8 cellular contexts compared by ENCODE assay signal in the genomic region with DNA sequence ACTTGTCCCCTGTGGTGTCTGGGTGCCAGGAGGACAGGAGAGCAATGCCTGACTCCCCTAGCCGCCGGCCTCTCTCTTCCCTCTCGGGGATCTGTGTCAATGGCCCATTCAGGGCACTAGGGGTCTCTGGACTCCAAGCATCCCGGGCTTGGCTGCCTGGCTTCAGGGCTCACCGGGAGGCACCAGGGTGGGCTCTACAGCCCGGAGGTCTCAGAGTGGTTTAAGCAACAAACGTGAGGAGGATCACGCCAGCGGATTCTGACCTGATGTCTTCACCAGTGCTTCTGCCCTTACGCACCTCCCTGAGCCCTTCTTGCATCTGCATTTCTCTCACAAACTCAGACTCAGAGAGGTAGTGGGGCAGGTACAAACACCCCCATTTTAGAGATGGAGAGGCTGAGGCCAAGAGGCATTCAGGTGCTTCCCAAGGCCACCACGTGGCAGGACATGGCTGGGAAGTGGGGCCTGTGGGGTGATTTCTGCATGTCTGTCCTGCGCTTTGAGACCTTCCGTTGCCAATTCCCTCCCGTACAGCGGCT.
DNase-seq lines count a peak whose midpoint lies in the region; ATAC-seq, FAIRE-seq and TF ChIP-seq lines count a peak whose summit lies in the region.

No MANE protein-coding gene starts in this region.

- no peak overlapping the region for H3K27ac Mint-ChIP-seq in CD14-positive monocyte

- H3K4me1 Mint-ChIP-seq in CD14-positive monocyte = no peaks in the 10 kb centered on the region

- no peaks in the 10 kb centered on the region for H3K4me1 ChIP-seq in GM12878 (ENCODE audit: control insufficient read depth, insufficient read depth, low read length)

- no peak overlapping the region for H3K9ac ChIP-seq in GM12878 (ENCODE audit: control insufficient read depth, insufficient read depth, low read length)

- RAD21 ChIA-PET in GM12878 (lab: Charles Lee; ENCODE audit: unreplicated experiment) = no interaction called here

- no peak overlapping the region for H3K4me3 Mint-ChIP-seq in CD14-positive monocyte

- DNase-seq in CD14-positive monocyte (ENCODE audit: low spot score) (no peak), GM13977 (ENCODE audit: low spot score) (peak; percentile 65), NCI-H1694 (lab: John Stamatoyannopoulos, UW) (peak; percentile 38), GM12878 (ENCODE audit: low read depth, low spot score) (no peak), kidney tubule cell (ENCODE audit: low spot score) (peak; percentile 40), NOMO-1 treated with DMSO at 0.1 percent for 48 hours (lab: John Stamatoyannopoulos, UW; ENCODE audit: unreplicated experiment) (no peak), amniotic stem cell (lab: John Stamatoyannopoulos, UW) (no peak)

- H3K36me3 Mint-ChIP-seq in CD14-positive monocyte = no peaks in the 10 kb centered on the region

- TF ChIP-seq EP300 in GM12878 (IDR thresholded peaks at IDR 0.05; ENCODE audit: borderline replicate concordance in 1 of 2, control insufficient read depth in 1 of 2, low read depth in 2 of 2, low read length in 2 of 2) = no peak

- H3K9me3 Mint-ChIP-seq in CD14-positive monocyte = peaks cover 0 to 3% (median 0%) of the 10 kb centered on the region in 7 donors

- in situ Hi-C loops in GM13977 (cut with MboI; ENCODE audit: low pct_unique_long_range_greater_than_20kb, low sequenced_read_pairs, unreplicated experiment) (no loop called here), GM12878 (cut with MboI) (loop anchor here (25.0 kb wide), 1 partner anchor 385 kb away; no protein-coding TSS in a partner anchor)

- no peaks in the 10 kb centered on the region for H3K36me3 ChIP-seq in GM12878 (ENCODE audit: control insufficient read depth in 2 of 2, insufficient read depth in 2 of 2, low read length in 1 of 2)

- peaks cover 2 to 3% of the 10 kb centered on the region in 2 experiments; a peak in 3 of 4 replicates for H3K27me3 ChIP-seq in GM12878 (replicated peaks in 1 of 2; ENCODE audit: control insufficient read depth in 2 of 2, insufficient read depth in 2 of 2, low read length in 1 of 2)

- peak; percentile 70 for TF ChIP-seq CTCF in CD14-positive monocyte (IDR thresholded peaks at IDR 0.05)
- peak; percentile 74 for TF ChIP-seq CTCF in GM13977 (IDR thresholded peaks at IDR 0.05; ENCODE audit: extremely low read depth, insufficient read depth, missing control alignments)
- peak; percentile 68 to 90 (median 78) for TF ChIP-seq CTCF in GM12878 (IDR thresholded peaks at IDR 0.05 in 2 of 3, conservative IDR thresholded peaks at IDR 0.05 in 1 of 3; ENCODE audit: control insufficient read depth in 2 of 3, extremely low read depth in 1 of 3, insufficient read depth in 1 of 3, low read depth in 3 of 3, low read length in 3 of 3)

- FAIRE-seq in GM12878 (lab: Jason Lieb, UNC) = no peak

- no peaks in the 10 kb centered on the region for H3K79me2 ChIP-seq in GM12878 (ENCODE audit: control insufficient read depth, insufficient read depth, low read length)

- H3K4me2 ChIP-seq in GM12878 (ENCODE audit: control insufficient read depth, insufficient read depth) = no peak overlapping the region

- SMC1A ChIA-PET in GM12878 (lab: Charles Lee; ENCODE audit: uncharacterized antibody, unreplicated experiment) = no interaction called here

- peaks cover 3 to 5% (median 4%) of the 10 kb centered on the region in 3 donors for H3K27me3 Mint-ChIP-seq in CD14-positive monocyte (ENCODE audit: low read depth in 3 of 3)

- H3K4me3 ChIP-seq in GM12878 = no peak overlapping the region

- 24% methylated on average over 15 of the region's 15 CpGs for WGBS in GM12878 (ENCODE audit: insufficient coverage, insufficient replicate concordance, low lambda C conversion rate, missing lambda C conversion rate)

- no TSS peak for BruUV-seq in GM12878 (replicated peaks; lab: Mats Ljungman, UMichigan)

- ATAC-seq in HG02610 (IDR thresholded peaks at IDR 0.05; ENCODE audit: unreplicated experiment) = peak; percentile 61
- ATAC-seq in GM12878 = peak; percentile 94

- intact Hi-C loops in CD14-positive monocyte (cut with micrococcal nuclease) (no loop called here), GM12878 (cut with micrococcal nuclease; ENCODE audit: unreplicated experiment) (loop anchor here (5.0 kb wide), 1 partner anchor 380 kb away; no protein-coding TSS in a partner anchor)

- H4K20me1 ChIP-seq in GM12878 (ENCODE audit: control insufficient read depth, insufficient read depth) = no peaks in the 10 kb centered on the region

- no peak for TF ChIP-seq POLR2A in GM12878 (IDR thresholded peaks at IDR 0.05; ENCODE audit: low read depth, low read length)

- POLR2A ChIA-PET in GM12878 (lab: Charles Lee) = no interaction called here

- H3K27ac ChIP-seq in GM12878 (ENCODE audit: control insufficient read depth, insufficient read depth) = no peak overlapping the region

- H3K9me3 ChIP-seq in GM12878 (replicated peaks; ENCODE audit: control insufficient read depth, insufficient read depth, low read length) = no peaks in the 10 kb centered on the region

- no peak overlapping the region for H2AFZ ChIP-seq in GM12878 (ENCODE audit: control insufficient read depth, low read depth, low read length)

- CTCF ChIA-PET in GM12878 (lab: Yijun Ruan, JAX) = interaction anchor here (1.4 kb wide), 1 partner anchor 380 kb away, joined by 4 read pairs; no protein-coding TSS in a partner anchor

- peak; percentile 46 for TF ChIP-seq RAD21 in GM12878 (IDR thresholded peaks at IDR 0.05; ENCODE audit: insufficient read depth, low read depth, low read length)

TF ChIP-seq in GM12878, 131 proteins besides CTCF, POLR2A, EP300 and RAD21 (continues in another document):
- TF ChIP-seq ZBTB33 (IDR thresholded peaks at IDR 0.05) (no peak), NFYA (IDR thresholded peaks at IDR 0.05; ENCODE audit: borderline replicate concordance, low read depth, low read length) (no peak), RCOR1 (conservative IDR thresholded peaks at IDR 0.05; ENCODE audit: low read depth, low read length) (no peak), DPF2 (IDR thresholded peaks at IDR 0.05) (no peak), IRF4 (IDR thresholded peaks at IDR 0.05; ENCODE audit: low read depth, low read length) (no peak), TCF12 (IDR thresholded peaks at IDR 0.05; ENCODE audit: low read depth, low read length) (no peak), MEF2A (IDR thresholded peaks at IDR 0.05; ENCODE audit: insufficient read depth, low read depth, low read length) (no peak), SKIL (IDR thresholded peaks at IDR 0.05; ENCODE audit: low read depth, poor library complexity, severe bottlenecking) (no peak), E2F4 (IDR thresholded peaks at IDR 0.05; ENCODE audit: low read depth, low read length) (no peak), NRF1 (conservative IDR thresholded peaks at IDR 0.05; ENCODE audit: low read depth, low read length) (no peak), TCF3 (IDR thresholded peaks at IDR 0.05; ENCODE audit: borderline replicate concordance, insufficient read depth, low read depth, low read length) (no peak)
- TF ChIP-seq, protein P1, sequence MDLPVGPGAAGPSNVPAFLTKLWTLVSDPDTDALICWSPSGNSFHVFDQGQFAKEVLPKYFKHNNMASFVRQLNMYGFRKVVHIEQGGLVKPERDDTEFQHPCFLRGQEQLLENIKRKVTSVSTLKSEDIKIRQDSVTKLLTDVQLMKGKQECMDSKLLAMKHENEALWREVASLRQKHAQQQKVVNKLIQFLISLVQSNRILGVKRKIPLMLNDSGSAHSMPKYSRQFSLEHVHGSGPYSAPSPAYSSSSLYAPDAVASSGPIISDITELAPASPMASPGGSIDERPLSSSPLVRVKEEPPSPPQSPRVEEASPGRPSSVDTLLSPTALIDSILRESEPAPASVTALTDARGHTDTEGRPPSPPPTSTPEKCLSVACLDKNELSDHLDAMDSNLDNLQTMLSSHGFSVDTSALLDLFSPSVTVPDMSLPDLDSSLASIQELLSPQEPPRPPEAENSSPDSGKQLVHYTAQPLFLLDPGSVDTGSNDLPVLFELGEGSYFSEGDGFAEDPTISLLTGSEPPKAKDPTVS (IDR thresholded peaks at IDR 0.05; ENCODE audit: low read depth, low read length) = no peak

Comparison
In these comparisons a context has a peak if more than half of its experiments do, and no peak if none do; other contexts are left out.
1. DNase-seq: peak in GM13977 (single experiment), NCI-H1694 (single experiment) and kidney tubule cell (single experiment); none in CD14-positive monocyte (single experiment), GM12878 (single experiment), NOMO-1 treated with DMSO at 0.1 percent for 48 hours (single experiment) and amniotic stem cell (single experiment).
2. Peak in every context shown above with its lines, with median percentiles within 50 percentile points of each other: CTCF ChIP-seq.